ENCODE assay signal across 1 cellular context in the genomic region with DNA sequence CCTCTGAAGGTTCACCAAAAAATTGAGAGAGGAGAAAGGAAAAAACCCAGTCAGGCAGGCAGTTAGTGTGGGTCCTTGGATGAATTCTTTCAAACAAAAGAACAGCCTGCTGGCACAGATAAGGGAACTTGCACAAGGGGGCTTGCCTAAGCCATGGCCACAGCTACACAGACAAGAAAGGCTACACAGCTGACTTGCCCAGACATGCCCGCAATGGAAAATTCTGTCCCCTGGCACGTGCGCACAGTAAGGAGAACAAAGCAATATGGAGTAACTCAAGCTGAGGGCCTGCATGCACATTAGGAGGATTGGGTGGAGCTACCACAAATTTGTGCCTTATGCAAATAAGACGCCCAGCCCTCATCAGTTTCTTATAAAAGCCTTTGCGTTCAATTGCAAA.
TF ChIP-seq lines count a peak whose summit lies in the region.

No MANE protein-coding gene starts in this region.

TF ChIP-seq in K562, 482 proteins besides CTCF, POLR2A, EP300 and RAD21 (continued from another document and continues in another):
- TF ChIP-seq, protein P1, sequence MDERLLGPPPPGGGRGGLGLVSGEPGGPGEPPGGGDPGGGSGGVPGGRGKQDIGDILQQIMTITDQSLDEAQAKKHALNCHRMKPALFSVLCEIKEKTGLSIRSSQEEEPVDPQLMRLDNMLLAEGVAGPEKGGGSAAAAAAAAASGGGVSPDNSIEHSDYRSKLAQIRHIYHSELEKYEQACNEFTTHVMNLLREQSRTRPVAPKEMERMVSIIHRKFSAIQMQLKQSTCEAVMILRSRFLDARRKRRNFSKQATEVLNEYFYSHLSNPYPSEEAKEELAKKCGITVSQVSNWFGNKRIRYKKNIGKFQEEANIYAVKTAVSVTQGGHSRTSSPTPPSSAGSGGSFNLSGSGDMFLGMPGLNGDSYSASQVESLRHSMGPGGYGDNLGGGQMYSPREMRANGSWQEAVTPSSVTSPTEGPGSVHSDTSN (CRISPR knock-in tag; IDR thresholded peaks at IDR 0.05; ENCODE audit: low read depth): no peak
- TF ChIP-seq, protein P1 (tag; conservative IDR thresholded peaks at IDR 0.05; ENCODE audit: low read depth): peak; percentile 59; the same call in 1 of the 2 replicates
- TF ChIP-seq ZNF76 (CRISPR knock-in tag; IDR thresholded peaks at IDR 0.05; ENCODE audit: borderline replicate concordance) (peak; percentile 75; the same call in 1 of the 2 replicates), ZNF324 (CRISPR knock-in tag; IDR thresholded peaks at IDR 0.05) (0 out of 2 replicates have a peak, but pooled peaks have one; percentile 25), ZNF197 (CRISPR knock-in tag; IDR thresholded peaks at IDR 0.05; ENCODE audit: low read depth) (peak; percentile 67; the same call in 1 of the 2 replicates), ZNF239 (CRISPR knock-in tag; IDR thresholded peaks at IDR 0.05) (peak; percentile 48; the same call in 1 of the 2 replicates), GTF2A2 (tag; IDR thresholded peaks at IDR 0.05) (0 out of 2 replicates have a peak, but pooled peaks have one; percentile 49), NCOR1 (IDR thresholded peaks at IDR 0.05) (0 out of 2 replicates have a peak, but pooled peaks have one; percentile 11), TCF3 (CRISPR knock-in tag; IDR thresholded peaks at IDR 0.05) (peak; percentile 62), CBFA2T3 (IDR thresholded peaks at IDR 0.05) (peak; percentile 73), SMARCA5 (IDR thresholded peaks at IDR 0.05) (no peak), ZNF589 (CRISPR knock-in tag; IDR thresholded peaks at IDR 0.05; ENCODE audit: low read depth) (peak; percentile 59; the same call in 1 of the 2 replicates), ERF (CRISPR knock-in tag; IDR thresholded peaks at IDR 0.05) (0 out of 2 replicates have a peak, but pooled peaks have one; percentile 63), HLTF (IDR thresholded peaks at IDR 0.05) (no peak), TEAD2 (tag; IDR thresholded peaks at IDR 0.05) (peak; percentile 76), SUPT5H (IDR thresholded peaks at IDR 0.05) (no peak), PRMT5 (CRISPR knock-in tag; IDR thresholded peaks at IDR 0.05) (no peak), BHLHE40 (IDR thresholded peaks at IDR 0.05; ENCODE audit: low read length) (peak; percentile 92), ILK (tag; IDR thresholded peaks at IDR 0.05; ENCODE audit: borderline replicate concordance, low read depth) (0 out of 2 replicates have a peak, but pooled peaks have one; percentile 23), SMARCA4 (IDR thresholded peaks at IDR 0.05) (no peak), E2F3 (CRISPR knock-in tag; IDR thresholded peaks at IDR 0.05) (no peak)
- TF ChIP-seq, protein P2, sequence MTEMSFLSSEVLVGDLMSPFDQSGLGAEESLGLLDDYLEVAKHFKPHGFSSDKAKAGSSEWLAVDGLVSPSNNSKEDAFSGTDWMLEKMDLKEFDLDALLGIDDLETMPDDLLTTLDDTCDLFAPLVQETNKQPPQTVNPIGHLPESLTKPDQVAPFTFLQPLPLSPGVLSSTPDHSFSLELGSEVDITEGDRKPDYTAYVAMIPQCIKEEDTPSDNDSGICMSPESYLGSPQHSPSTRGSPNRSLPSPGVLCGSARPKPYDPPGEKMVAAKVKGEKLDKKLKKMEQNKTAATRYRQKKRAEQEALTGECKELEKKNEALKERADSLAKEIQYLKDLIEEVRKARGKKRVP (CRISPR knock-in tag; IDR thresholded peaks at IDR 0.05): 0 out of 2 replicates have a peak, but pooled peaks have one; percentile 41
- TF ChIP-seq, protein P3, sequence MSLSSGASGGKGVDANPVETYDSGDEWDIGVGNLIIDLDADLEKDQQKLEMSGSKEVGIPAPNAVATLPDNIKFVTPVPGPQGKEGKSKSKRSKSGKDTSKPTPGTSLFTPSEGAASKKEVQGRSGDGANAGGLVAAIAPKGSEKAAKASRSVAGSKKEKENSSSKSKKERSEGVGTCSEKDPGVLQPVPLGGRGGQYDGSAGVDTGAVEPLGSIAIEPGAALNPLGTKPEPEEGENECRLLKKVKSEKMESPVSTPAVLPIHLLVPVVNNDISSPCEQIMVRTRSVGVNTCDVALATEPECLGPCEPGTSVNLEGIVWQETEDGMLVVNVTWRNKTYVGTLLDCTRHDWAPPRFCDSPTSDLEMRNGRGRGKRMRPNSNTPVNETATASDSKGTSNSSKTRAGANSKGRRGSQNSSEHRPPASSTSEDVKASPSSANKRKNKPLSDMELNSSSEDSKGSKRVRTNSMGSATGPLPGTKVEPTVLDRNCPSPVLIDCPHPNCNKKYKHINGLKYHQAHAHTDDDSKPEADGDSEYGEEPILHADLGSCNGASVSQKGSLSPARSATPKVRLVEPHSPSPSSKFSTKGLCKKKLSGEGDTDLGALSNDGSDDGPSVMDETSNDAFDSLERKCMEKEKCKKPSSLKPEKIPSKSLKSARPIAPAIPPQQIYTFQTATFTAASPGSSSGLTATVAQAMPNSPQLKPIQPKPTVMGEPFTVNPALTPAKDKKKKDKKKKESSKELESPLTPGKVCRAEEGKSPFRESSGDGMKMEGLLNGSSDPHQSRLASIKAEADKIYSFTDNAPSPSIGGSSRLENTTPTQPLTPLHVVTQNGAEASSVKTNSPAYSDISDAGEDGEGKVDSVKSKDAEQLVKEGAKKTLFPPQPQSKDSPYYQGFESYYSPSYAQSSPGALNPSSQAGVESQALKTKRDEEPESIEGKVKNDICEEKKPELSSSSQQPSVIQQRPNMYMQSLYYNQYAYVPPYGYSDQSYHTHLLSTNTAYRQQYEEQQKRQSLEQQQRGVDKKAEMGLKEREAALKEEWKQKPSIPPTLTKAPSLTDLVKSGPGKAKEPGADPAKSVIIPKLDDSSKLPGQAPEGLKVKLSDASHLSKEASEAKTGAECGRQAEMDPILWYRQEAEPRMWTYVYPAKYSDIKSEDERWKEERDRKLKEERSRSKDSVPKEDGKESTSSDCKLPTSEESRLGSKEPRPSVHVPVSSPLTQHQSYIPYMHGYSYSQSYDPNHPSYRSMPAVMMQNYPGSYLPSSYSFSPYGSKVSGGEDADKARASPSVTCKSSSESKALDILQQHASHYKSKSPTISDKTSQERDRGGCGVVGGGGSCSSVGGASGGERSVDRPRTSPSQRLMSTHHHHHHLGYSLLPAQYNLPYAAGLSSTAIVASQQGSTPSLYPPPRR (CRISPR knock-in tag; IDR thresholded peaks at IDR 0.05; ENCODE audit: borderline replicate concordance): no peak
- TF ChIP-seq, protein P4, sequence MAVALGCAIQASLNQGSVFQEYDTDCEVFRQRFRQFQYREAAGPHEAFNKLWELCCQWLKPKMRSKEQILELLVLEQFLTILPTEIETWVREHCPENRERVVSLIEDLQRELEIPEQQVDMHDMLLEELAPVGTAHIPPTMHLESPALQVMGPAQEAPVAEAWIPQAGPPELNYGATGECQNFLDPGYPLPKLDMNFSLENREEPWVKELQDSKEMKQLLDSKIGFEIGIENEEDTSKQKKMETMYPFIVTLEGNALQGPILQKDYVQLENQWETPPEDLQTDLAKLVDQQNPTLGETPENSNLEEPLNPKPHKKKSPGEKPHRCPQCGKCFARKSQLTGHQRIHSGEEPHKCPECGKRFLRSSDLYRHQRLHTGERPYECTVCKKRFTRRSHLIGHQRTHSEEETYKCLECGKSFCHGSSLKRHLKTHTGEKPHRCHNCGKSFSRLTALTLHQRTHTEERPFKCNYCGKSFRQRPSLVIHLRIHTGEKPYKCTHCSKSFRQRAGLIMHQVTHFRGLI (CRISPR knock-in tag; IDR thresholded peaks at IDR 0.05): peak; percentile 90
- TF ChIP-seq, protein P5, sequence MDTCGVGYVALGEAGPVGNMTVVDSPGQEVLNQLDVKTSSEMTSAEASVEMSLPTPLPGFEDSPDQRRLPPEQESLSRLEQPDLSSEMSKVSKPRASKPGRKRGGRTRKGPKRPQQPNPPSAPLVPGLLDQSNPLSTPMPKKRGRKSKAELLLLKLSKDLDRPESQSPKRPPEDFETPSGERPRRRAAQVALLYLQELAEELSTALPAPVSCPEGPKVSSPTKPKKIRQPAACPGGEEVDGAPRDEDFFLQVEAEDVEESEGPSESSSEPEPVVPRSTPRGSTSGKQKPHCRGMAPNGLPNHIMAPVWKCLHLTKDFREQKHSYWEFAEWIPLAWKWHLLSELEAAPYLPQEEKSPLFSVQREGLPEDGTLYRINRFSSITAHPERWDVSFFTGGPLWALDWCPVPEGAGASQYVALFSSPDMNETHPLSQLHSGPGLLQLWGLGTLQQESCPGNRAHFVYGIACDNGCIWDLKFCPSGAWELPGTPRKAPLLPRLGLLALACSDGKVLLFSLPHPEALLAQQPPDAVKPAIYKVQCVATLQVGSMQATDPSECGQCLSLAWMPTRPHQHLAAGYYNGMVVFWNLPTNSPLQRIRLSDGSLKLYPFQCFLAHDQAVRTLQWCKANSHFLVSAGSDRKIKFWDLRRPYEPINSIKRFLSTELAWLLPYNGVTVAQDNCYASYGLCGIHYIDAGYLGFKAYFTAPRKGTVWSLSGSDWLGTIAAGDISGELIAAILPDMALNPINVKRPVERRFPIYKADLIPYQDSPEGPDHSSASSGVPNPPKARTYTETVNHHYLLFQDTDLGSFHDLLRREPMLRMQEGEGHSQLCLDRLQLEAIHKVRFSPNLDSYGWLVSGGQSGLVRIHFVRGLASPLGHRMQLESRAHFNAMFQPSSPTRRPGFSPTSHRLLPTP (IDR thresholded peaks at IDR 0.05; ENCODE audit: borderline replicate concordance, extremely low read depth, insufficient read length): no peak
- TF ChIP-seq, protein P6, sequence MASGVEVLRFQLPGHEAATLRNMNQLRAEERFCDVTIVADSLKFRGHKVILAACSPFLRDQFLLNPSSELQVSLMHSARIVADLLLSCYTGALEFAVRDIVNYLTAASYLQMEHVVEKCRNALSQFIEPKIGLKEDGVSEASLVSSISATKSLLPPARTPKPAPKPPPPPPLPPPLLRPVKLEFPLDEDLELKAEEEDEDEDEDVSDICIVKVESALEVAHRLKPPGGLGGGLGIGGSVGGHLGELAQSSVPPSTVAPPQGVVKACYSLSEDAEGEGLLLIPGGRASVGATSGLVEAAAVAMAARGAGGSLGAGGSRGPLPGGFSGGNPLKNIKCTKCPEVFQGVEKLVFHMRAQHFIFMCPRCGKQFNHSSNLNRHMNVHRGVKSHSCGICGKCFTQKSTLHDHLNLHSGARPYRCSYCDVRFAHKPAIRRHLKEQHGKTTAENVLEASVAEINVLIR (CRISPR knock-in tag; IDR thresholded peaks at IDR 0.05): peak; percentile 43; the same call in 1 of the 2 replicates
- TF ChIP-seq, protein P7, sequence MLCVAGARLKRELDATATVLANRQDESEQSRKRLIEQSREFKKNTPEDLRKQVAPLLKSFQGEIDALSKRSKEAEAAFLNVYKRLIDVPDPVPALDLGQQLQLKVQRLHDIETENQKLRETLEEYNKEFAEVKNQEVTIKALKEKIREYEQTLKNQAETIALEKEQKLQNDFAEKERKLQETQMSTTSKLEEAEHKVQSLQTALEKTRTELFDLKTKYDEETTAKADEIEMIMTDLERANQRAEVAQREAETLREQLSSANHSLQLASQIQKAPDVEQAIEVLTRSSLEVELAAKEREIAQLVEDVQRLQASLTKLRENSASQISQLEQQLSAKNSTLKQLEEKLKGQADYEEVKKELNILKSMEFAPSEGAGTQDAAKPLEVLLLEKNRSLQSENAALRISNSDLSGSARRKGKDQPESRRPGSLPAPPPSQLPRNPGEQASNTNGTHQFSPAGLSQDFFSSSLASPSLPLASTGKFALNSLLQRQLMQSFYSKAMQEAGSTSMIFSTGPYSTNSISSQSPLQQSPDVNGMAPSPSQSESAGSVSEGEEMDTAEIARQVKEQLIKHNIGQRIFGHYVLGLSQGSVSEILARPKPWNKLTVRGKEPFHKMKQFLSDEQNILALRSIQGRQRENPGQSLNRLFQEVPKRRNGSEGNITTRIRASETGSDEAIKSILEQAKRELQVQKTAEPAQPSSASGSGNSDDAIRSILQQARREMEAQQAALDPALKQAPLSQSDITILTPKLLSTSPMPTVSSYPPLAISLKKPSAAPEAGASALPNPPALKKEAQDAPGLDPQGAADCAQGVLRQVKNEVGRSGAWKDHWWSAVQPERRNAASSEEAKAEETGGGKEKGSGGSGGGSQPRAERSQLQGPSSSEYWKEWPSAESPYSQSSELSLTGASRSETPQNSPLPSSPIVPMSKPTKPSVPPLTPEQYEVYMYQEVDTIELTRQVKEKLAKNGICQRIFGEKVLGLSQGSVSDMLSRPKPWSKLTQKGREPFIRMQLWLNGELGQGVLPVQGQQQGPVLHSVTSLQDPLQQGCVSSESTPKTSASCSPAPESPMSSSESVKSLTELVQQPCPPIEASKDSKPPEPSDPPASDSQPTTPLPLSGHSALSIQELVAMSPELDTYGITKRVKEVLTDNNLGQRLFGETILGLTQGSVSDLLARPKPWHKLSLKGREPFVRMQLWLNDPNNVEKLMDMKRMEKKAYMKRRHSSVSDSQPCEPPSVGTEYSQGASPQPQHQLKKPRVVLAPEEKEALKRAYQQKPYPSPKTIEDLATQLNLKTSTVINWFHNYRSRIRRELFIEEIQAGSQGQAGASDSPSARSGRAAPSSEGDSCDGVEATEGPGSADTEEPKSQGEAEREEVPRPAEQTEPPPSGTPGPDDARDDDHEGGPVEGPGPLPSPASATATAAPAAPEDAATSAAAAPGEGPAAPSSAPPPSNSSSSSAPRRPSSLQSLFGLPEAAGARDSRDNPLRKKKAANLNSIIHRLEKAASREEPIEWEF (CRISPR knock-in tag; IDR thresholded peaks at IDR 0.05): peak; percentile 70; the same call in 1 of the 2 replicates
- TF ChIP-seq, protein P8, sequence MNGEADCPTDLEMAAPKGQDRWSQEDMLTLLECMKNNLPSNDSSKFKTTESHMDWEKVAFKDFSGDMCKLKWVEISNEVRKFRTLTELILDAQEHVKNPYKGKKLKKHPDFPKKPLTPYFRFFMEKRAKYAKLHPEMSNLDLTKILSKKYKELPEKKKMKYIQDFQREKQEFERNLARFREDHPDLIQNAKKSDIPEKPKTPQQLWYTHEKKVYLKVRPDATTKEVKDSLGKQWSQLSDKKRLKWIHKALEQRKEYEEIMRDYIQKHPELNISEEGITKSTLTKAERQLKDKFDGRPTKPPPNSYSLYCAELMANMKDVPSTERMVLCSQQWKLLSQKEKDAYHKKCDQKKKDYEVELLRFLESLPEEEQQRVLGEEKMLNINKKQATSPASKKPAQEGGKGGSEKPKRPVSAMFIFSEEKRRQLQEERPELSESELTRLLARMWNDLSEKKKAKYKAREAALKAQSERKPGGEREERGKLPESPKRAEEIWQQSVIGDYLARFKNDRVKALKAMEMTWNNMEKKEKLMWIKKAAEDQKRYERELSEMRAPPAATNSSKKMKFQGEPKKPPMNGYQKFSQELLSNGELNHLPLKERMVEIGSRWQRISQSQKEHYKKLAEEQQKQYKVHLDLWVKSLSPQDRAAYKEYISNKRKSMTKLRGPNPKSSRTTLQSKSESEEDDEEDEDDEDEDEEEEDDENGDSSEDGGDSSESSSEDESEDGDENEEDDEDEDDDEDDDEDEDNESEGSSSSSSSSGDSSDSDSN (IDR thresholded peaks at IDR 0.05; ENCODE audit: borderline replicate concordance in 1 of 2, low read depth in 2 of 2, low read length in 2 of 2): no peak
